In genomic region chr16:57045694-57046381, GRCh38 we compare ENCODE assay signal across 1 cellular context.
TF ChIP-seq lines count a peak whose summit lies in the region.

No MANE protein-coding gene starts in this region.

TF ChIP-seq in HepG2, 621 proteins besides CTCF, POLR2A, EP300 and RAD21 (continued from another document and continues in another):
- no peak for TF ChIP-seq ZBTB10 (CRISPR knock-in tag; IDR thresholded peaks at IDR 0.05; ENCODE audit: borderline replicate concordance)
- TF ChIP-seq ZNF543 (CRISPR knock-in tag; IDR thresholded peaks at IDR 0.05): 0 out of 2 replicates have a peak, but pooled peaks have one; percentile 63
- no peak for TF ChIP-seq KLF9 (CRISPR knock-in tag; IDR thresholded peaks at IDR 0.05; ENCODE audit: low read depth)
- no peak for TF ChIP-seq HNRNPH1 (optimal IDR thresholded peaks at IDR 0.05; ENCODE audit: low read depth, low read length)
- no peak for TF ChIP-seq ZNF639 (CRISPR knock-in tag; conservative IDR thresholded peaks at IDR 0.05)
- TF ChIP-seq ZNF337 (CRISPR knock-in tag; IDR thresholded peaks at IDR 0.05; ENCODE audit: borderline replicate concordance, low read depth): no peak
- peak; percentile 62; the same call in 1 of the 2 replicates for TF ChIP-seq ZNF331 (CRISPR knock-in tag; IDR thresholded peaks at IDR 0.05)
- TF ChIP-seq TAF15 (IDR thresholded peaks at IDR 0.05; ENCODE audit: low read depth, low read length, poor library complexity, severe bottlenecking): no peak
- TF ChIP-seq IRX3 (CRISPR knock-in tag; IDR thresholded peaks at IDR 0.05; ENCODE audit: borderline replicate concordance, low read depth): no peak
- TF ChIP-seq NFAT5 (CRISPR knock-in tag; IDR thresholded peaks at IDR 0.05): no peak
- TF ChIP-seq ZNF781 (CRISPR knock-in tag; IDR thresholded peaks at IDR 0.05; ENCODE audit: borderline replicate concordance, not compliant biosample characterization): peak; percentile 42
- TF ChIP-seq ZNF24 (IDR thresholded peaks at IDR 0.05): no peak
- TF ChIP-seq SALL2 (CRISPR knock-in tag; IDR thresholded peaks at IDR 0.05): no peak
- no peak for TF ChIP-seq ZNF367 (CRISPR knock-in tag; IDR thresholded peaks at IDR 0.05; ENCODE audit: borderline replicate concordance)
- TF ChIP-seq RFXAP (CRISPR knock-in tag; IDR thresholded peaks at IDR 0.05; ENCODE audit: borderline replicate concordance): no peak
- no peak for TF ChIP-seq ARNT2 (CRISPR knock-in tag; IDR thresholded peaks at IDR 0.05; ENCODE audit: low read depth)
- TF ChIP-seq ISL2 (CRISPR knock-in tag; IDR thresholded peaks at IDR 0.05): peak; percentile 36; the same call in 1 of the 2 replicates
- 0 out of 2 replicates have a peak, but pooled peaks have one; percentile 22 for TF ChIP-seq HNF4A (CRISPR knock-in tag; IDR thresholded peaks at IDR 0.05)
- peak; percentile 15; the same call in 1 of the 2 replicates for TF ChIP-seq TFE3 (CRISPR knock-in tag; IDR thresholded peaks at IDR 0.05)
- TF ChIP-seq RBM22 (optimal IDR thresholded peaks at IDR 0.05; ENCODE audit: low read length): no peak
- TF ChIP-seq KDM5B (CRISPR knock-in tag; IDR thresholded peaks at IDR 0.05; ENCODE audit: borderline replicate concordance): peak; percentile 61; the same call in 1 of the 2 replicates
- 0 out of 2 replicates have a peak, but pooled peaks have one; percentile 57 for TF ChIP-seq ZBTB3 (CRISPR knock-in tag; IDR thresholded peaks at IDR 0.05; ENCODE audit: borderline replicate concordance, low read depth)
- TF ChIP-seq POLR2G (IDR thresholded peaks at IDR 0.05; ENCODE audit: low read depth, low read length): no peak
- no peak for TF ChIP-seq NFE2 (CRISPR knock-in tag; IDR thresholded peaks at IDR 0.05)
- no peak for TF ChIP-seq ZGPAT (CRISPR knock-in tag; IDR thresholded peaks at IDR 0.05)
- TF ChIP-seq TEAD3 (CRISPR knock-in tag; optimal IDR thresholded peaks at IDR 0.05; ENCODE audit: borderline replicate concordance): peak; percentile 68
- peak; percentile 50; the same call in 1 of the 2 replicates for TF ChIP-seq ZSCAN21 (CRISPR knock-in tag; IDR thresholded peaks at IDR 0.05; ENCODE audit: borderline replicate concordance)
- TF ChIP-seq ZNF619 (CRISPR knock-in tag; IDR thresholded peaks at IDR 0.05): peak; percentile 26; the same call in 1 of the 2 replicates
- TF ChIP-seq, protein P1, sequence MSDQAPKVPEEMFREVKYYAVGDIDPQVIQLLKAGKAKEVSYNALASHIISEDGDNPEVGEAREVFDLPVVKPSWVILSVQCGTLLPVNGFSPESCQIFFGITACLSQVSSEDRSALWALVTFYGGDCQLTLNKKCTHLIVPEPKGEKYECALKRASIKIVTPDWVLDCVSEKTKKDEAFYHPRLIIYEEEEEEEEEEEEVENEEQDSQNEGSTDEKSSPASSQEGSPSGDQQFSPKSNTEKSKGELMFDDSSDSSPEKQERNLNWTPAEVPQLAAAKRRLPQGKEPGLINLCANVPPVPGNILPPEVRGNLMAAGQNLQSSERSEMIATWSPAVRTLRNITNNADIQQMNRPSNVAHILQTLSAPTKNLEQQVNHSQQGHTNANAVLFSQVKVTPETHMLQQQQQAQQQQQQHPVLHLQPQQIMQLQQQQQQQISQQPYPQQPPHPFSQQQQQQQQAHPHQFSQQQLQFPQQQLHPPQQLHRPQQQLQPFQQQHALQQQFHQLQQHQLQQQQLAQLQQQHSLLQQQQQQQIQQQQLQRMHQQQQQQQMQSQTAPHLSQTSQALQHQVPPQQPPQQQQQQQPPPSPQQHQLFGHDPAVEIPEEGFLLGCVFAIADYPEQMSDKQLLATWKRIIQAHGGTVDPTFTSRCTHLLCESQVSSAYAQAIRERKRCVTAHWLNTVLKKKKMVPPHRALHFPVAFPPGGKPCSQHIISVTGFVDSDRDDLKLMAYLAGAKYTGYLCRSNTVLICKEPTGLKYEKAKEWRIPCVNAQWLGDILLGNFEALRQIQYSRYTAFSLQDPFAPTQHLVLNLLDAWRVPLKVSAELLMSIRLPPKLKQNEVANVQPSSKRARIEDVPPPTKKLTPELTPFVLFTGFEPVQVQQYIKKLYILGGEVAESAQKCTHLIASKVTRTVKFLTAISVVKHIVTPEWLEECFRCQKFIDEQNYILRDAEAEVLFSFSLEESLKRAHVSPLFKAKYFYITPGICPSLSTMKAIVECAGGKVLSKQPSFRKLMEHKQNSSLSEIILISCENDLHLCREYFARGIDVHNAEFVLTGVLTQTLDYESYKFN (CRISPR knock-in tag; conservative IDR thresholded peaks at IDR 0.05): 0 out of 2 replicates have a peak, but pooled peaks have one; percentile 36
- TF ChIP-seq FOXA3 (CRISPR knock-in tag; IDR thresholded peaks at IDR 0.05): peak; percentile 83
- TF ChIP-seq, protein P2, sequence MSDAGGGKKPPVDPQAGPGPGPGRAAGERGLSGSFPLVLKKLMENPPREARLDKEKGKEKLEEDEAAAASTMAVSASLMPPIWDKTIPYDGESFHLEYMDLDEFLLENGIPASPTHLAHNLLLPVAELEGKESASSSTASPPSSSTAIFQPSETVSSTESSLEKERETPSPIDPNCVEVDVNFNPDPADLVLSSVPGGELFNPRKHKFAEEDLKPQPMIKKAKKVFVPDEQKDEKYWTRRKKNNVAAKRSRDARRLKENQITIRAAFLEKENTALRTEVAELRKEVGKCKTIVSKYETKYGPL (CRISPR knock-in tag; IDR thresholded peaks at IDR 0.05): no peak
- TF ChIP-seq, protein P3, sequence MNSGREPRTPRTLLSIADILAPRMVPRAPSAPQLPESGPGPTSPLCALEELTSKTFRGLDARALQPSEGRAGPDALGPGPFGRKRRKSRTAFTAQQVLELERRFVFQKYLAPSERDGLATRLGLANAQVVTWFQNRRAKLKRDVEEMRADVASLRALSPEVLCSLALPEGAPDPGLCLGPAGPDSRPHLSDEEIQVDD (CRISPR knock-in tag; IDR thresholded peaks at IDR 0.05; ENCODE audit: borderline replicate concordance): 0 out of 2 replicates have a peak, but pooled peaks have one; percentile 18
- no peak for TF ChIP-seq ZNF121 (CRISPR knock-in tag; IDR thresholded peaks at IDR 0.05)
- no peak for TF ChIP-seq PTBP1 (IDR thresholded peaks at IDR 0.05; ENCODE audit: low read depth, low read length, poor library complexity, severe bottlenecking)
- TF ChIP-seq E2F1 (CRISPR knock-in tag; IDR thresholded peaks at IDR 0.05): no peak
- TF ChIP-seq ZNF788 (CRISPR knock-in tag; IDR thresholded peaks at IDR 0.05; ENCODE audit: borderline replicate concordance): no peak
- TF ChIP-seq SMYD3 (CRISPR knock-in tag; IDR thresholded peaks at IDR 0.05): no peak
- no peak for TF ChIP-seq ZNF674 (CRISPR knock-in tag; IDR thresholded peaks at IDR 0.05; ENCODE audit: low read depth)
- TF ChIP-seq RAD51 (IDR thresholded peaks at IDR 0.05; ENCODE audit: borderline replicate concordance): no peak
- peak; percentile 34 for TF ChIP-seq YY1 (IDR thresholded peaks at IDR 0.05; ENCODE audit: insufficient read depth, insufficient replicate concordance, low read depth, low read length)
- no peak for TF ChIP-seq DNMT1 (CRISPR knock-in tag; IDR thresholded peaks at IDR 0.05)
- peak; percentile 53 for TF ChIP-seq ZNF883 (CRISPR knock-in tag; IDR thresholded peaks at IDR 0.05; ENCODE audit: not compliant biosample characterization)
- no peak for TF ChIP-seq PCBP2 (optimal IDR thresholded peaks at IDR 0.05; ENCODE audit: low read depth, low read length, poor library complexity, severe bottlenecking)
- TF ChIP-seq ZFP82 (CRISPR knock-in tag; IDR thresholded peaks at IDR 0.05; ENCODE audit: borderline replicate concordance): no peak
- TF ChIP-seq ZNF768 (CRISPR knock-in tag; IDR thresholded peaks at IDR 0.05): no peak
- no peak for TF ChIP-seq NFYC (CRISPR knock-in tag; IDR thresholded peaks at IDR 0.05)
- TF ChIP-seq TSC22D2 (CRISPR knock-in tag; IDR thresholded peaks at IDR 0.05; ENCODE audit: borderline replicate concordance): 0 out of 2 replicates have a peak, but pooled peaks have one; percentile 50
